24 cellular contexts compared by ENCODE assay signal in the genomic region with DNA sequence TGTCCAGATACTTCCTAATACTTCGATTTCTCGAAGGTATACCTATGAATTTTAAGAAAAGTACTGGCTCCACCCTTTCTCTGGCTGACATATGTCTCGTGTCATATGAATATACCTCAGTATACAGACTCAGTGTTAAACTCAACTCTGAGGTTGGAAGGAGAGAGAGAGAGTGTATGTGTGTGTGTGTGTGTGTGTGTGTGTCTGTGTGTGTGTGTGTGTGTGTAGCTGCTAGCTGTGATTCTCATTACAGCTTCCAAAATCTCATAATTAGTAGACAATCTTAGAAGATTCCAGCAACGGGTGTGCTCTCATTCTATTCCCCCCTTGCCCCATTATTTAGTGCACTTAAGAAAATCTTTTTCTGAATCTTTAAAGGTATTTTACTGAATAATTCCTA.
DNase-seq lines count a peak whose midpoint lies in the region; ATAC-seq and TF ChIP-seq lines count a peak whose summit lies in the region.
"Had no signal": no experiment of that assay in that cellular context is flagged by ENCODE, and none has a peak within 500 bp of the region (broad histone marks: within the 10 kb centered on the region; RNA-seq: fewer than 3 reads in every experiment).

No MANE protein-coding gene starts in this region.

- H3K4me3 Mint-ChIP-seq in activated naive CD4-positive, alpha-beta T cell treated with anti-CD3 and anti-CD28 coated beads, Interleukin-2, amount 50 U/mL, for 24 hours = no peak overlapping the region
- H3K4me3 Mint-ChIP-seq in activated naive CD4-positive, alpha-beta T cell treated with anti-CD3 and anti-CD28 coated beads for 36 hours = no peak overlapping the region
- H3K4me3 Mint-ChIP-seq: CD14-positive monocyte; CD8-positive, alpha-beta T cell; GM23338; H9; HFFc6 had no signal

- H2BK5ac ChIP-seq in IMR-90 (ENCODE audit: low read depth, low read length, poor library complexity, severe bottlenecking) = no peak overlapping the region
- no peak overlapping the region for H2BK5ac ChIP-seq in mesenchymal stem cell (ENCODE audit: low read depth, low read length, poor library complexity, severe bottlenecking)

- H3K36me3 ChIP-seq in IMR-90 (ENCODE audit: control insufficient read depth, insufficient read depth, low read length) = no peaks in the 10 kb centered on the region
- no peaks in the 10 kb centered on the region for H3K36me3 ChIP-seq in mesenchymal stem cell (ENCODE audit: control insufficient read depth in 1 of 2, insufficient read depth in 2 of 2, low read depth in 1 of 2, low read length in 2 of 2)
- H3K36me3 ChIP-seq: BE2C; BLaER1 treated with 17β-estradiol and CSF1 and Interleukin-3, amounts not matched to agents 10 nM and 100 nM had no signal

- no peak for DNase-seq in activated naive CD4-positive, alpha-beta T cell treated with anti-CD3 and anti-CD28 coated beads for 36 hours
- DNase-seq in IMR-90 (no peak), mesenchymal stem cell (no peak), left cardiac atrium (no peak), EL (no peak), SKM-1 (lab: John Stamatoyannopoulos, UW; ENCODE audit: unreplicated experiment) (no peak)
- DNase-seq: 8988T; ACHN; AML-193; BE2C; Caco-2; CD8-positive, alpha-beta T cell; DMS153; DND-41; GDM1; H9; HFFc6 had no signal

- H4K8ac ChIP-seq in IMR-90 (ENCODE audit: low read depth in 2 of 2, low read length in 2 of 2) (no peak overlapping the region), mesenchymal stem cell (ENCODE audit: low read length) (no peak overlapping the region)

- H3K14ac ChIP-seq in IMR-90 (replicated peaks; ENCODE audit: low read depth, low read length) (no peak overlapping the region; the same call in 1 of the 2 replicates), mesenchymal stem cell (ENCODE audit: low read length in 2 of 2) (no peak overlapping the region)

- H3K9ac ChIP-seq in IMR-90 (ENCODE audit: low read depth, low read length) = no peak overlapping the region
- H3K9ac ChIP-seq in mesenchymal stem cell (ENCODE audit: low read length) = no peak overlapping the region
- H3K9ac ChIP-seq: BLaER1 treated with 17β-estradiol and CSF1 and Interleukin-3, amounts not matched to agents 10 nM and 100 nM had no signal

- TF ChIP-seq RAD21 in IMR-90 (IDR thresholded peaks at IDR 0.05; ENCODE audit: low read length) = no peak

- H2BK120ac ChIP-seq in IMR-90 (ENCODE audit: low read depth, low read length) = no peak overlapping the region
- no peak overlapping the region for H2BK120ac ChIP-seq in mesenchymal stem cell (ENCODE audit: low read depth, low read length)

- H3K4ac ChIP-seq in IMR-90 (ENCODE audit: low read depth, low read length) (no peak overlapping the region), mesenchymal stem cell (ENCODE audit: low read depth in 1 of 2, low read length in 2 of 2) (no peak overlapping the region)

- H4K91ac ChIP-seq in IMR-90 (ENCODE audit: insufficient read depth, low read depth, low read length) (no peak overlapping the region), mesenchymal stem cell (ENCODE audit: low read length) (no peak overlapping the region)

- H3K27me3 ChIP-seq in IMR-90 (ENCODE audit: control insufficient read depth, insufficient read depth, low read length) (no peaks in the 10 kb centered on the region), mesenchymal stem cell (ENCODE audit: control insufficient read depth in 1 of 2, insufficient read depth in 1 of 2, low read length in 2 of 2) (no peaks in the 10 kb centered on the region)
- H3K27me3 ChIP-seq: BE2C; BLaER1 treated with 17β-estradiol and CSF1 and Interleukin-3, amounts not matched to agents 10 nM and 100 nM had no signal

- H3K23ac ChIP-seq in IMR-90 (ENCODE audit: low read depth, low read length) (no peak overlapping the region), mesenchymal stem cell (ENCODE audit: low read length in 2 of 2) (no peak overlapping the region)

- no CpG with 5 or more reads among the region's 4 CpGs for WGBS in IMR-90 (ENCODE audit: extremely low coverage in 2 of 2, insufficient read length in 1 of 2), 2 experiments
- 94% methylated on average over 3 of the region's 4 CpGs for WGBS in mesenchymal stem cell

- H2BK12ac ChIP-seq in mesenchymal stem cell (ENCODE audit: low read length in 2 of 2) = no peak overlapping the region

- no peak overlapping the region for H3K56ac ChIP-seq in IMR-90 (ENCODE audit: extremely low read depth, insufficient read depth, low read length)

- no peak overlapping the region for H3K27ac ChIP-seq in IMR-90 (ENCODE audit: insufficient read depth, low read length)
- no peak overlapping the region for H3K27ac ChIP-seq in mesenchymal stem cell (ENCODE audit: low read length, poor library complexity, severe bottlenecking)
- H3K27ac ChIP-seq: A549; BLaER1 treated with 17β-estradiol and CSF1 and Interleukin-3, amounts not matched to agents 10 nM and 100 nM had no signal

- H4K5ac ChIP-seq in IMR-90 (ENCODE audit: low read depth, low read length) = no peak overlapping the region

- H3K27ac Mint-ChIP-seq in activated naive CD4-positive, alpha-beta T cell treated with anti-CD3 and anti-CD28 coated beads, Interleukin-2, amount 50 U/mL, for 24 hours = peak overlapping the region; percentile 14
- H3K27ac Mint-ChIP-seq in activated naive CD4-positive, alpha-beta T cell treated with anti-CD3 and anti-CD28 coated beads for 36 hours = no peak overlapping the region
- H3K27ac Mint-ChIP-seq: CD8-positive, alpha-beta T cell; GM23338; H9; HFFc6 had no signal

- H4K20me1 ChIP-seq in IMR-90 (ENCODE audit: insufficient read depth, low read length) = no peaks in the 10 kb centered on the region
- H4K20me1 ChIP-seq: BLaER1 treated with 17β-estradiol and CSF1 and Interleukin-3, amounts not matched to agents 10 nM and 100 nM had no signal

- H3K4me1 Mint-ChIP-seq in activated naive CD4-positive, alpha-beta T cell treated with anti-CD3 and anti-CD28 coated beads, Interleukin-2, amount 50 U/mL, for 24 hours = peaks cover 28% of the 10 kb centered on the region
- peaks cover 26% of the 10 kb centered on the region for H3K4me1 Mint-ChIP-seq in activated naive CD4-positive, alpha-beta T cell treated with anti-CD3 and anti-CD28 coated beads for 36 hours (ENCODE audit: low read depth)

- in situ Hi-C loops in IMR-90 (cut with MboI; ENCODE audit: low sequenced_read_pairs) = loop anchor here (25.0 kb wide), 1 partner anchor 379 kb away; a partner anchor contains a TSS

- no peaks in the 10 kb centered on the region for H3K27me3 Mint-ChIP-seq in activated naive CD4-positive, alpha-beta T cell treated with anti-CD3 and anti-CD28 coated beads, Interleukin-2, amount 50 U/mL, for 24 hours
- no peaks in the 10 kb centered on the region for H3K27me3 Mint-ChIP-seq in activated naive CD4-positive, alpha-beta T cell treated with anti-CD3 and anti-CD28 coated beads for 36 hours (ENCODE audit: low read depth)

- H2AK9ac ChIP-seq in IMR-90 (replicated peaks; ENCODE audit: low read depth, low read length, poor library complexity) = no peak overlapping the region

- BruUV-seq in IMR-90 (replicated peaks; lab: Mats Ljungman, UMichigan) = no TSS peak

- intact Hi-C loops in activated naive CD4-positive, alpha-beta T cell treated with anti-CD3 and anti-CD28 coated beads for 36 hours (cut with micrococcal nuclease) = no loop called here
- intact Hi-C loops in IMR-90 (cut with micrococcal nuclease) = loop anchor here (10.0 kb wide), 1 partner anchor 382 kb away; a partner anchor contains a TSS
- intact Hi-C loops in left cardiac atrium (cut with DNase I) = no loop called here

- H3K18ac ChIP-seq in IMR-90 (ENCODE audit: low read depth, low read length) (no peak overlapping the region), mesenchymal stem cell (ENCODE audit: low read depth in 1 of 2, low read length in 2 of 2) (no peak overlapping the region)

- TF ChIP-seq POLR2A in IMR-90 (IDR thresholded peaks at IDR 0.05; ENCODE audit: low read depth, low read length) = no peak

- H3K9me3 ChIP-seq in IMR-90 (ENCODE audit: control insufficient read depth, insufficient read depth, low read length) = no peaks in the 10 kb centered on the region
- no peaks in the 10 kb centered on the region for H3K9me3 ChIP-seq in mesenchymal stem cell (ENCODE audit: control insufficient read depth, low read length)
- H3K9me3 ChIP-seq: A549, BE2C, Caco-2 had no signal

- H2BK15ac ChIP-seq in IMR-90 (ENCODE audit: low read depth, low read length) (peak overlapping the region; percentile 43; the same call in 1 of the 3 replicates), mesenchymal stem cell (ENCODE audit: low read depth, poor library complexity, severe bottlenecking) (no peak overlapping the region)

- no peak for ATAC-seq in IMR-90 (ENCODE audit: low read depth)
- ATAC-seq in left cardiac atrium = no peak
- ATAC-seq: A549; CD8-positive, alpha-beta T cell; GM12878; GM23338; HCT116 had no signal

- H2AK5ac ChIP-seq in IMR-90 (ENCODE audit: low read depth, low read length) (no peak overlapping the region), mesenchymal stem cell (ENCODE audit: low read length, severe bottlenecking) (no peak overlapping the region)

- H3K9me1 ChIP-seq in IMR-90 (ENCODE audit: insufficient read depth, low read length) = no peaks in the 10 kb centered on the region

- POLR2A ChIA-PET in IMR-90 (lab: Charles Lee; ENCODE audit: unreplicated experiment) = no interaction called here

- CTCF ChIA-PET in activated naive CD4-positive, alpha-beta T cell treated with anti-CD3 and anti-CD28 coated beads for 36 hours (lab: Charles Lee) = no interaction called here
- CTCF ChIA-PET in IMR-90 (lab: Yijun Ruan, JAX) = no interaction called here

- no peak overlapping the region for H3K4me3 ChIP-seq in IMR-90 (ENCODE audit: insufficient read depth, low read depth, low read length)
- H3K4me3 ChIP-seq in mesenchymal stem cell (ENCODE audit: insufficient read depth in 1 of 2, low read depth in 1 of 2, low read length in 2 of 2) = no peak overlapping the region
- H3K4me3 ChIP-seq: A549; BLaER1 treated with 17β-estradiol and CSF1 and Interleukin-3, amounts not matched to agents 10 nM and 100 nM; GM12878; GM23338 had no signal

- H3K79me1 ChIP-seq in IMR-90 (ENCODE audit: low read depth in 1 of 2, low read length in 2 of 2) (no peaks in the 10 kb centered on the region), mesenchymal stem cell (replicated peaks; ENCODE audit: low read length, poor library complexity, severe bottlenecking) (no peaks in the 10 kb centered on the region)

- dilution Hi-C loops in IMR-90 (cut with HindIII; ENCODE audit: low sequenced_read_pairs, unreplicated experiment) = no loop called here

- no peaks in the 10 kb centered on the region for H3K36me3 Mint-ChIP-seq in activated naive CD4-positive, alpha-beta T cell treated with anti-CD3 and anti-CD28 coated beads, Interleukin-2, amount 50 U/mL, for 24 hours
- H3K36me3 Mint-ChIP-seq in activated naive CD4-positive, alpha-beta T cell treated with anti-CD3 and anti-CD28 coated beads for 36 hours (ENCODE audit: low read depth) = peaks cover 2% of the 10 kb centered on the region
- H3K36me3 Mint-ChIP-seq: CD14-positive monocyte had no signal

- no peak overlapping the region for H2BK20ac ChIP-seq in IMR-90 (ENCODE audit: low read depth, low read length)

- H3K9me3 Mint-ChIP-seq in activated naive CD4-positive, alpha-beta T cell treated with anti-CD3 and anti-CD28 coated beads, Interleukin-2, amount 50 U/mL, for 24 hours = no peaks in the 10 kb centered on the region
- peaks cover 9% of the 10 kb centered on the region for H3K9me3 Mint-ChIP-seq in activated naive CD4-positive, alpha-beta T cell treated with anti-CD3 and anti-CD28 coated beads for 36 hours
- H3K9me3 Mint-ChIP-seq: HFFc6 had no signal

- H3K4me1 ChIP-seq in IMR-90 (ENCODE audit: control insufficient read depth, insufficient read depth, low read length) = no peaks in the 10 kb centered on the region; the same call in 1 of the 2 replicates
- H3K4me1 ChIP-seq in mesenchymal stem cell (ENCODE audit: control insufficient read depth, insufficient read depth, low read depth, low read length) = no peaks in the 10 kb centered on the region
- H3K4me1 ChIP-seq: A549, BE2C, Caco-2 had no signal

- H3K4me2 ChIP-seq in IMR-90 (ENCODE audit: low read depth, low read length) = no peak overlapping the region
- no peak overlapping the region for H3K4me2 ChIP-seq in mesenchymal stem cell (ENCODE audit: low read length, poor library complexity, severe bottlenecking)
- H3K4me2 ChIP-seq: A549; BLaER1 treated with 17β-estradiol and CSF1 and Interleukin-3, amounts not matched to agents 10 nM and 100 nM; GM23338 had no signal

- no peak for TF ChIP-seq CTCF in IMR-90 (conservative IDR thresholded peaks at IDR 0.05; ENCODE audit: low read depth, low read length)

- H2AFZ ChIP-seq in IMR-90 (replicated peaks; ENCODE audit: low read length, poor library complexity) (no peak overlapping the region), mesenchymal stem cell (ENCODE audit: low read depth, low read length) (peak overlapping the region; percentile 27)
- H2AFZ ChIP-seq: GM23338 had no signal
